ENCODE assay signal across 8 cellular contexts in the genomic region with DNA sequence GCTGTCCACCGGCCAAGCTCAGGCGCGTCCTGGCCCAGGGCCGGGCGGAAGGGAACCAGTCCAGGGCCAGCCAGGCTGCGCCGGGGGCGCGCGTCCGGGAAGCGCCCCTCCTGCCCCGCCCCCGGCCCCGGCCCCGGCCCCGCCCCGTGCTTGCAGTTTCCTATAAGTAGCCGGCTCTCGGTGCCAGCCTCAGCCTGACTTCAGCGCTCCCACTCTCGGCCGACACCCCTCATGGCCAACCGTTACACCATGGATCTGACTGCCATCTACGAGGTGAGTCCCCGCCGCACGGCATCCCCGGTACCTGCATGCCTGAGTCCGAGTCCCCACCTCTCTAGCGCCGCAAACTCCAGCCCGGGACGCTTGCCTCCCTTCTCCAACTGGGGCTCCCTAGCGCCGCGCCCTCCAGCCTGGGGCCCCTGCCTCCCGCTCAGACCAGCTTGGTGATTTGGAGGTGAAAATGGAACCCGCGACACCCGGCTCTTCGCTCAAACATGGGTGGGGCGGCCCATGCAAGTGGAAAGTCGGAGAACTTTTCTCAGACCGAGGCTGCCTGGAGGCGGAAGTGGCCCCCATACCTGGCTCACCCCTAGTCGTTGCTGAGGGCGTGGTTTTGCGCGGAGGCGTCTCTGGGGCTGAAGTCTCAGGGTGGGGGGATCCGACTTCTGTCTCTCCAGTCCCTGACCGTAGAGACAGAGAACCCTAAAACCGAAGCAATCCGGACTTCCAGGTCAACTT. TPM values are rescaled to one million over a fixed set of nuclear protein-coding genes. Genes with fewer than 3 reads are reported as not detected.
A peak's percentile ranks its signal among the peaks of the same experiment; 100 is the strongest.
DNase-seq lines count a peak whose midpoint lies in the region; ATAC-seq, FAIRE-seq and TF ChIP-seq lines count a peak whose summit lies in the region.

TSS of gene ZFP36 (plus strand) at position 192 of the 738 bp plus-strand sequence. CDS start at position 250, 58 bp downstream.

- peak within 1 kb of the TSS; percentile 83 for H4K8ac ChIP-seq in H1 (ENCODE audit: extremely low read depth, insufficient read depth, low read length)

- TF ChIP-seq EP300 in H1 (IDR thresholded peaks at IDR 0.05; ENCODE audit: borderline replicate concordance in 1 of 2, low read depth in 2 of 2, low read length in 2 of 2), result no peak

- H4K5ac ChIP-seq in H1 (ENCODE audit: insufficient read length, low read depth, low read length), result peak within 1 kb of the TSS; percentile 77

- peak within 1 kb of the TSS; percentile 58 for H2BK120ac ChIP-seq in H1 (replicated peaks; ENCODE audit: low read depth, low read length)

- FAIRE-seq in H1 (lab: Jason Lieb, UNC), result no peak

- H3K4me3 ChIP-seq in H1 (ENCODE audit: extremely low read depth in 1 of 4, insufficient read depth in 2 of 4, low read depth in 3 of 4, low read length in 4 of 4), result peak within 1 kb of the TSS; percentile 63 to 91 (median 84)
- peak within 1 kb of the TSS; percentile 89 for H3K4me3 ChIP-seq in mesodermal cell (ENCODE audit: extremely low read depth, insufficient read depth, low read length, poor library complexity, severe bottlenecking)

- peak; percentile 74 to 93 for TF ChIP-seq POLR2A in H1 (IDR thresholded peaks at IDR 0.05; ENCODE audit: control extremely low read depth in 1 of 2, low read depth in 2 of 2, low read length in 2 of 2)

- TF ChIP-seq CTCF in H1 (IDR thresholded peaks at IDR 0.05; ENCODE audit: control extremely low read depth in 1 of 3, insufficient read depth in 1 of 3, low read depth in 1 of 3, low read length in 3 of 3), result no peak

- POLR2A ChIA-PET in H1 (lab: Charles Lee; ENCODE audit: partially characterized antibody), result interaction anchor here (0.6 to 14.3 kb wide), 11 partner anchors 10 to 1502 kb away, joined by 3 to 234 read pairs (median 5); partner anchors contain the start of genes MED29, PAF1, RPS16 and TIMM50

- peak within 1 kb of the TSS; percentile 97 for H2BK12ac ChIP-seq in H1 (ENCODE audit: low read depth, low read length)

- no peak within 1 kb of the TSS for H2BK20ac ChIP-seq in H1 (ENCODE audit: low read length)

- H3K9ac ChIP-seq in H1 (replicated peaks in 1 of 4; ENCODE audit: extremely low read depth in 1 of 4, low read depth in 3 of 4, low read length in 3 of 4), result peak within 1 kb of the TSS; percentile 59 to 87 (median 76)

- peak within 1 kb of the TSS; percentile 94 for H3K56ac ChIP-seq in H1 (replicated peaks; ENCODE audit: insufficient read length, low read depth, low read length)

- ATAC-seq in HG02798 (IDR thresholded peaks at IDR 0.05; ENCODE audit: poor library complexity, unreplicated experiment) (peak; percentile 23), HG02623 (IDR thresholded peaks at IDR 0.05; ENCODE audit: unreplicated experiment) (no peak)

- no peaks in the 10 kb centered on the region for H3K27me3 ChIP-seq in H1 (replicated peaks in 1 of 4; ENCODE audit: control insufficient read depth in 3 of 4, extremely low read depth in 1 of 4, insufficient read depth in 3 of 4, low read length in 3 of 4)

- H3K27ac ChIP-seq in H1 (ENCODE audit: low read depth, low read length), result peak within 1 kb of the TSS; percentile 56; the same call in 1 of the 2 replicates
- no peak within 1 kb of the TSS for H3K27ac ChIP-seq in mesodermal cell (ENCODE audit: low read depth, low read length, severe bottlenecking)

- H3K79me1 ChIP-seq in H1 (ENCODE audit: low read depth, low read length), result no peaks in the 10 kb centered on the region

- H4K91ac ChIP-seq in H1 (replicated peaks; ENCODE audit: insufficient read length, low read length), result peak within 1 kb of the TSS; percentile 46

- peaks cover 10 to 48% (median 27%) of the 10 kb centered on the region in 4 experiments for H3K4me1 ChIP-seq in H1 (replicated peaks in 1 of 4; ENCODE audit: control insufficient read depth in 3 of 4, insufficient read depth in 4 of 4, low read length in 3 of 4)
- peaks cover 59% of the 10 kb centered on the region for H3K4me1 ChIP-seq in mesodermal cell (ENCODE audit: control insufficient read depth, insufficient read depth, low read length, poor library complexity, severe bottlenecking)

- H2AK5ac ChIP-seq in H1 (ENCODE audit: low read depth, low read length), result no peak within 1 kb of the TSS; the same call in 1 of the 2 replicates

- H3K4ac ChIP-seq in H1 (replicated peaks; ENCODE audit: insufficient read length, low read depth, low read length), result peak within 1 kb of the TSS; percentile 40

- DNase-seq in DMS114 treated with DMSO at 0.1 percent for 48 hours (lab: John Stamatoyannopoulos, UW; ENCODE audit: unreplicated experiment) (peak; percentile 68), NOMO-1 treated with dmso at 0.1 percent for 144 hours (lab: John Stamatoyannopoulos, UW; ENCODE audit: unreplicated experiment) (peak; percentile 63), H1 (ENCODE audit: low read depth in 1 of 2, low spot score in 2 of 2) (peak in 1 of 2 experiments; percentile 86)
- peak; percentile 71 to 91 (median 84) for DNase-seq in activated CD8-positive, alpha-beta memory T cell treated with anti-CD3 and anti-CD28 coated beads for 48 hours (ENCODE audit: low read depth in 2 of 3, low spot score in 2 of 3)
- peak; percentile 74 to 77 for DNase-seq in stimulated activated CD8-positive, alpha-beta memory T cell treated with anti-CD3 and anti-CD28 coated beads, Interleukin-15, amount 100 ng/mL, for 4 hours (ENCODE audit: low read depth in 2 of 2)

- peak within 1 kb of the TSS; percentile 83; the same call in 1 of the 2 replicates for H2BK5ac ChIP-seq in H1 (ENCODE audit: low read depth, low read length)

- TF ChIP-seq RAD21 in H1 (IDR thresholded peaks at IDR 0.05 in 1 of 2, conservative IDR thresholded peaks at IDR 0.05 in 1 of 2; ENCODE audit: low read depth in 2 of 2, low read length in 2 of 2), result no peak; a peak in 1 of 4 replicates

- no peak within 1 kb of the TSS for H3K14ac ChIP-seq in H1 (ENCODE audit: insufficient read length)

- H3K18ac ChIP-seq in H1 (ENCODE audit: extremely low read depth, low read length), result peak within 1 kb of the TSS; percentile 71

- no peak within 1 kb of the TSS for H2AFZ ChIP-seq in H1 (ENCODE audit: low read length)

- H3K23ac ChIP-seq in H1 (ENCODE audit: insufficient read length), result no peak within 1 kb of the TSS

- 1% methylated on average over 55 of the region's 55 CpGs; no CpG with 5 or more reads in 1 of the 2 experiments for WGBS in H1 (ENCODE audit: extremely low coverage in 1 of 2, insufficient coverage in 1 of 2, insufficient read length in 1 of 2, insufficient replicate concordance in 2 of 2, low coverage in 1 of 2, low lambda C conversion rate in 2 of 2, missing lambda C conversion rate in 1 of 2), 2 experiments
- WGBS in mesodermal cell (ENCODE audit: insufficient coverage in 2 of 2), 2 experiments, result 0 to 1% methylated on average over 39 to 46 of the region's 55 CpGs

- H3K4me2 ChIP-seq in H1 (ENCODE audit: insufficient read depth in 1 of 2, low read depth in 2 of 2, low read length in 2 of 2), result peak within 1 kb of the TSS; percentile 81 to 84

- CTCF ChIA-PET in H1 (lab: Charles Lee; ENCODE audit: partially characterized antibody), result interaction anchor here (0.6 to 3.9 kb wide), 5 partner anchors 10 to 92 kb away, joined by 3 to 38 read pairs (median 3); no protein-coding TSS in a partner anchor

- H2BK15ac ChIP-seq in H1 (ENCODE audit: low read length), result peak within 1 kb of the TSS; percentile 88; the same call in 1 of the 2 replicates

- H3K36me3 ChIP-seq in H1 (ENCODE audit: control insufficient read depth in 2 of 4, insufficient read depth in 4 of 4, low read length in 3 of 4) (peaks cover 0 to 5% (median 0%) of the 10 kb centered on the region in 4 experiments; a peak in 1 of 8 replicates), mesodermal cell (ENCODE audit: control insufficient read depth, insufficient read depth, low read length) (peaks cover 13% of the 10 kb centered on the region)

- H3K79me2 ChIP-seq in H1 (ENCODE audit: control insufficient read depth in 1 of 2, insufficient read depth in 2 of 2, low read length in 2 of 2), result peaks cover 0 to 20% of the 10 kb centered on the region in 2 experiments; a peak in 1 of 4 replicates

- peaks cover 28% of the 10 kb centered on the region for H3K23me2 ChIP-seq in H1 (ENCODE audit: low read depth, low read length)

- H3K9me3 ChIP-seq in H1 (ENCODE audit: insufficient read depth in 2 of 2, low read depth in 1 of 2, low read length in 1 of 2) (no peaks in the 10 kb centered on the region), mesodermal cell (ENCODE audit: control insufficient read depth, low read length) (no peaks in the 10 kb centered on the region)

- peaks cover 0 to 5% of the 10 kb centered on the region in 2 experiments for H4K20me1 ChIP-seq in H1 (replicated peaks in 1 of 2; ENCODE audit: control insufficient read depth in 1 of 2, insufficient read depth in 2 of 2, low read length in 2 of 2)

TF ChIP-seq in H1, 55 proteins besides CTCF, POLR2A, EP300 and RAD21 (continues in another document):
- TF ChIP-seq KDM5A (IDR thresholded peaks at IDR 0.05; ENCODE audit: low read length) (0 out of 2 replicates have a peak, but pooled peaks have one; percentile 25), FOSL1 (IDR thresholded peaks at IDR 0.05; ENCODE audit: insufficient read depth, low read depth, low read length) (no peak), TCF12 (IDR thresholded peaks at IDR 0.05; ENCODE audit: low read depth, low read length) (no peak), CTBP2 (IDR thresholded peaks at IDR 0.05; ENCODE audit: borderline replicate concordance, insufficient read depth, insufficient read length, low read length) (no peak), BCL11A (IDR thresholded peaks at IDR 0.05; ENCODE audit: low read depth in 2 of 2, low read length in 2 of 2) (no peak), TAF7 (optimal IDR thresholded peaks at IDR 0.05; ENCODE audit: borderline replicate concordance, low read depth, low read length) (peak; percentile 81), E2F6 (IDR thresholded peaks at IDR 0.05) (no peak), RFX5 (IDR thresholded peaks at IDR 0.05; ENCODE audit: borderline replicate concordance, low read depth, low read length) (no peak)

RNA-seq across cellular contexts. Expression of gene ZFP36, which starts in this region (rescaled TPM):
- 10.9 and 12.2 TPM in 2 replicates for total RNA-seq in H1 (2021; fragmentation: NEBNext Ultra II Directional; extraction: Animal tissue kit (Norgen Biotek cat#: 25700))
- polyA plus RNA-seq in H1 (2011; rRNA removed), result 4.0 and 7.3 TPM in 2 replicates
- 1.9 TPM for polyA plus RNA-seq in H1 (2011; cell fraction: cytosol; rRNA removed)
- 15.8 TPM for polyA plus RNA-seq in H1 (2011; cell fraction: nucleus; rRNA removed)
- polyA plus RNA-seq in H1 (2012, experiment 1 of 2), result 10.1 to 11.7 TPM (median 11.0 TPM) in 4 replicates
- 11.5 TPM for polyA plus RNA-seq in H1 (2012, experiment 2 of 2)
- 14.0 TPM for polyA plus RNA-seq in H1 (2013, experiment 1 of 2)
- 14.2 TPM for polyA plus RNA-seq in H1 (2013, experiment 2 of 2)
- polyA minus RNA-seq in H1 (2011; rRNA and poly(A)+ RNA removed), result 0.76 and 1.6 TPM in 2 replicates
- 4.3 TPM for polyA minus RNA-seq in H1 (2011; cell fraction: cytosol; rRNA and poly(A)+ RNA removed)
- 22.0 TPM for polyA minus RNA-seq in H1 (2011; cell fraction: nucleus; rRNA and poly(A)+ RNA removed)
- 19.8 TPM for polyA plus RNA-seq in mesodermal cell (2013, experiment 1 of 2)
- 13.8 TPM for polyA plus RNA-seq in mesodermal cell (2013, experiment 2 of 2)
